ENCODE assay signal across 15 cellular contexts in genomic region chr4:185352741-185353140, GRCh38.
"Had no signal": no experiment of that assay in that cellular context is flagged by ENCODE, and none has a peak within 500 bp of the region (broad histone marks: within the 10 kb centered on the region; RNA-seq: fewer than 3 reads in every experiment).

No MANE protein-coding gene starts in this region.

- H3K27me3 ChIP-seq: gastrocnemius medialis, right atrium auricular region, thyroid gland, vagina had no signal

- H3K4me3 ChIP-seq: coronary artery, gastrocnemius medialis, right atrium auricular region, thyroid gland, vagina had no signal

- ATAC-seq: gastrocnemius medialis, left lobe of liver had no signal

- H3K36me3 ChIP-seq: vagina had no signal

- H3K9me3 Mint-ChIP-seq: activated CD4-positive, alpha-beta T cell treated with anti-CD3 and anti-CD28 coated beads, Interleukin-2, amount 10 ng/mL, durations not matched to agents 7 days and 5 days; activated naive CD4-positive, alpha-beta T cell treated with anti-CD3 and anti-CD28 coated beads, Interleukin-2, amount 50 U/mL, for 24 hours had no signal

- H3K27ac ChIP-seq: coronary artery, gastrocnemius medialis, right atrium auricular region, thyroid gland, vagina, VCaP had no signal

- DNase-seq: activated CD4-positive, alpha-beta T cell treated with anti-CD3 and anti-CD28 coated beads, Interleukin-2, amount 10 ng/mL, durations not matched to agents 7 days and 5 days; activated T-cell treated with anti-CD3 and anti-CD28 coated beads for 4 hours; caudate nucleus; effector CD4-positive, alpha-beta T cell; gastrocnemius medialis; islet precursor cell; small intestine; T-helper 9 cell; thyroid gland had no signal

- H3K4me3 Mint-ChIP-seq: activated CD4-positive, alpha-beta T cell treated with anti-CD3 and anti-CD28 coated beads, Interleukin-2, amount 10 ng/mL, durations not matched to agents 7 days and 5 days; activated naive CD4-positive, alpha-beta T cell treated with anti-CD3 and anti-CD28 coated beads, Interleukin-2, amount 50 U/mL, for 24 hours had no signal

- H3K4me1 Mint-ChIP-seq: activated naive CD4-positive, alpha-beta T cell treated with anti-CD3 and anti-CD28 coated beads, Interleukin-2, amount 50 U/mL, for 24 hours had no signal

- H3K9me3 ChIP-seq: gastrocnemius medialis, right atrium auricular region, thyroid gland, vagina had no signal

- H3K4me1 ChIP-seq: gastrocnemius medialis, right atrium auricular region, vagina had no signal

- H3K27ac Mint-ChIP-seq: activated naive CD4-positive, alpha-beta T cell treated with anti-CD3 and anti-CD28 coated beads, Interleukin-2, amount 50 U/mL, for 24 hours had no signal

- H3K27me3 Mint-ChIP-seq: activated CD4-positive, alpha-beta T cell treated with anti-CD3 and anti-CD28 coated beads, Interleukin-2, amount 10 ng/mL, durations not matched to agents 7 days and 5 days; activated naive CD4-positive, alpha-beta T cell treated with anti-CD3 and anti-CD28 coated beads, Interleukin-2, amount 50 U/mL, for 24 hours had no signal
